ENCODE assay signal across 20 cellular contexts in the genomic region with DNA sequence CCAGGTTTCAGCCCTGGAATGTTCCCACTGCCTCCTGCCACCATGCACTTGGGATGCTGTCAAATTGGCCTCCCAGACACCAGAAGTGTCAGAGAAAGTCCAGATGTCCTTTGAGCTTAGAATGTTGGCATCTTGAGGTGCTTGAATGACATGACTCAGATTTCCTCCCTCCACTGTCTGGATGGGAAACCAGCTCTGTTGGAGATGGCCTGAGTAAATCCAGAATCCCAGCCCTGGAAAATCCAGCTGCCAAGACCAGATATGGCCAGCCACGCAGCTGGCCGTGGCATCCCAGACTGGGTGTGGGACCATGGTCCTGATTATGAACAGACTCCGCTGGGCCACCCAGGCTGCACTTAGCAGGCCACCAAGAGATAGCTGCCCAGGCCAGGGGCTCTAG. TPM values are rescaled to one million over a fixed set of nuclear protein-coding genes. Genes with fewer than 3 reads are reported as not detected.
DNase-seq lines count a peak whose midpoint lies in the region; ATAC-seq and TF ChIP-seq lines count a peak whose summit lies in the region.
"Had no signal": no experiment of that assay in that cellular context is flagged by ENCODE, and none has a peak within 500 bp of the region (broad histone marks: within the 10 kb centered on the region; RNA-seq: fewer than 3 reads in every experiment).

No MANE protein-coding gene starts in this region.

- H3K36me3 ChIP-seq in heart left ventricle (no peaks in the 10 kb centered on the region), mesodermal cell (ENCODE audit: control insufficient read depth, insufficient read depth, low read length) (no peaks in the 10 kb centered on the region)
- H3K36me3 ChIP-seq: BE2C had no signal

- no peak for TF ChIP-seq POLR2A in heart left ventricle (IDR thresholded peaks at IDR 0.05)

- H3K9me3 ChIP-seq in heart left ventricle (no peaks in the 10 kb centered on the region), mesodermal cell (ENCODE audit: control insufficient read depth, low read length) (no peaks in the 10 kb centered on the region)
- H3K9me3 ChIP-seq in CD4-positive, alpha-beta T cell (ENCODE audit: control insufficient read depth, low read length): no peaks in the 10 kb centered on the region
- H3K9me3 ChIP-seq: BE2C had no signal

- peak in 4 of 5 donors; percentile 36 to 65 (median 54) for DNase-seq in heart left ventricle
- no peak for DNase-seq in cardiac septum (ENCODE audit: low spot score)
- DNase-seq in amniotic epithelial cell (ENCODE audit: low read depth): peak; percentile 28
- peak; percentile 41 for DNase-seq in left ventricle myocardium superior
- DNase-seq in mesothelial cell of epicardium (ENCODE audit: low spot score in 2 of 2, unreplicated experiment in 2 of 2): no peak
- no peak for DNase-seq in HFFc6
- no peak for DNase-seq in CD4-positive, alpha-beta T cell
- DNase-seq: BE2C; EL; IMR-90; NCI-H1092 treated with DMSO at 0.1 percent for 48 hours; NCI-H1436 treated with DMSO at 0.1 percent for 48 hours; NCI-H2029; NCI-H226; NCI-H774; NK-92 treated with Interleukin-12 subunit alpha and Interleukin-12 subunit beta, amount 100 ng/mL, for 24 hours had no signal

- POLR2A ChIA-PET in CD4-positive, alpha-beta T cell (lab: Charles Lee): no interaction called here

- intact Hi-C loops in heart left ventricle (cut with DNase I) (loop anchor here in 3 of 10 donors (2.0 to 10.0 kb wide), 3 partner anchors 107 to 181 kb away; a partner anchor contains a TSS), cardiac septum (cut with DNase I) (loop anchor here (5.0 kb wide), 3 partner anchors 108 to 243 kb away; a partner anchor contains a TSS), left ventricle myocardium superior (cut with micrococcal nuclease) (no loop called here)
- intact Hi-C loops in CD4-positive, alpha-beta T cell (cut with DNase I, micrococcal nuclease): no loop called here

- H3K27ac ChIP-seq in heart left ventricle (no peak overlapping the region), mesodermal cell (ENCODE audit: low read depth, low read length, severe bottlenecking) (peak overlapping the region; percentile 62)
- H3K27ac ChIP-seq in CD4-positive, alpha-beta T cell (ENCODE audit: low read depth, low read length): no peak overlapping the region
- H3K27ac ChIP-seq: KMS-11 had no signal

- H3K27me3 ChIP-seq in heart left ventricle: peaks cover 0 to 21% (median 0%) of the 10 kb centered on the region in 9 donors
- H3K27me3 ChIP-seq in CD4-positive, alpha-beta T cell (ENCODE audit: control insufficient read depth, insufficient read depth, low read length): peaks cover 9% of the 10 kb centered on the region
- H3K27me3 ChIP-seq: BE2C had no signal

- H3K9me3 Mint-ChIP-seq in mesothelial cell of epicardium (no peaks in the 10 kb centered on the region), HFFc6 (peaks cover 18% of the 10 kb centered on the region)
- no peaks in the 10 kb centered on the region for H3K9me3 Mint-ChIP-seq in CD4-positive, alpha-beta T cell

- H3K27ac Mint-ChIP-seq in mesothelial cell of epicardium (no peak overlapping the region), HFFc6 (no peak overlapping the region)
- no peak overlapping the region for H3K27ac Mint-ChIP-seq in CD4-positive, alpha-beta T cell

- H3K4me1 Mint-ChIP-seq in mesothelial cell of epicardium (peaks cover 22% of the 10 kb centered on the region), HFFc6 (ENCODE audit: low read depth) (no peaks in the 10 kb centered on the region)
- no peaks in the 10 kb centered on the region for H3K4me1 Mint-ChIP-seq in CD4-positive, alpha-beta T cell (ENCODE audit: low read depth)

- 30 to 38% (median 35%) methylated on average over 3 of the region's 3 CpGs for WGBS in heart left ventricle, 4 donors
- 89 to 92% methylated on average over 3 of the region's 3 CpGs for WGBS in mesodermal cell (ENCODE audit: insufficient coverage in 2 of 2), 2 experiments

- peaks cover 3% of the 10 kb centered on the region for H3K27me3 Mint-ChIP-seq in mesothelial cell of epicardium (ENCODE audit: low read depth)
- no peaks in the 10 kb centered on the region; the same call in 1 of the 2 replicates for H3K27me3 Mint-ChIP-seq in HFFc6 (ENCODE audit: insufficient read depth)
- peaks cover 58% of the 10 kb centered on the region for H3K27me3 Mint-ChIP-seq in CD4-positive, alpha-beta T cell

- no peak overlapping the region for H3K4me3 Mint-ChIP-seq in mesothelial cell of epicardium
- H3K4me3 Mint-ChIP-seq in HFFc6: no peak overlapping the region
- no peak overlapping the region for H3K4me3 Mint-ChIP-seq in CD4-positive, alpha-beta T cell

- H3K36me3 Mint-ChIP-seq in mesothelial cell of epicardium: no peaks in the 10 kb centered on the region
- H3K36me3 Mint-ChIP-seq in HFFc6 (ENCODE audit: low read depth): peaks cover 8% of the 10 kb centered on the region
- no peaks in the 10 kb centered on the region for H3K36me3 Mint-ChIP-seq in CD4-positive, alpha-beta T cell (ENCODE audit: low read depth)

- H3K4me1 ChIP-seq in heart left ventricle (peaks cover 0 to 5% (median 0%) of the 10 kb centered on the region in 12 donors), mesodermal cell (ENCODE audit: control insufficient read depth, insufficient read depth, low read length, poor library complexity, severe bottlenecking) (peaks cover 17% of the 10 kb centered on the region)
- H3K4me1 ChIP-seq: BE2C had no signal

- no peak overlapping the region for H3K4me3 ChIP-seq in heart left ventricle
- H3K4me3 ChIP-seq in mesodermal cell (ENCODE audit: extremely low read depth, insufficient read depth, low read length, poor library complexity, severe bottlenecking): no peak overlapping the region

- ATAC-seq in heart left ventricle (peak; percentile 34 to 94 (median 88)), left ventricle myocardium superior (peak; percentile 94)
- ATAC-seq in CD4-positive, alpha-beta T cell (ENCODE audit: poor library complexity): no peak
- ATAC-seq: Panc1 had no signal

- TF ChIP-seq CTCF in heart left ventricle (IDR thresholded peaks at IDR 0.05) (no peak), mesothelial cell of epicardium (IDR thresholded peaks at IDR 0.05; ENCODE audit: unreplicated experiment) (no peak), HFFc6 (IDR thresholded peaks at IDR 0.05) (no peak)
- no peak for TF ChIP-seq CTCF in CD4-positive, alpha-beta T cell (IDR thresholded peaks at IDR 0.05)

- CTCF ChIA-PET in CD4-positive, alpha-beta T cell (lab: Charles Lee): interaction anchor here (0.5 kb wide), 1 partner anchor 58 kb away, joined by 3 read pairs; no protein-coding TSS in a partner anchor

RNA-seq across cellular contexts. Expression of a gene that starts 57.0 kb away (rescaled TPM):
- total RNA-seq in heart left ventricle (not detected), cardiac septum (not detected), left ventricle myocardium superior (not detected), mesothelial cell of epicardium (not detected in 3 replicates)
- polyA plus RNA-seq in heart left ventricle: not detected
- polyA plus RNA-seq in mesodermal cell (2013, experiment 1 of 2): not detected
- not detected for polyA plus RNA-seq in mesodermal cell (2013, experiment 2 of 2)
- not detected for total RNA-seq in HFFc6 (2021; fragmentation: NEBNext Ultra II Directional; extraction: Animal tissue kit (Norgen Biotek cat#: 25700))
- not detected for total RNA-seq in CD4-positive, alpha-beta T cell
- total RNA-seq: IMR-90, SK-MEL-5 had no signal
- polyA plus RNA-seq: IMR-90 had no signal

Comparison
In these comparisons a context has a peak if more than half of its experiments do, and no peak if none do; other contexts are left out.
1. DNase-seq: peak in heart left ventricle (4 of 5), amniotic epithelial cell (single experiment) and left ventricle myocardium superior (single experiment); none in cardiac septum (single experiment), mesothelial cell of epicardium (0 of 2), HFFc6 (single experiment) and CD4-positive, alpha-beta T cell (0 of 10).